13 cellular contexts compared by ENCODE assay signal in the genomic region with DNA sequence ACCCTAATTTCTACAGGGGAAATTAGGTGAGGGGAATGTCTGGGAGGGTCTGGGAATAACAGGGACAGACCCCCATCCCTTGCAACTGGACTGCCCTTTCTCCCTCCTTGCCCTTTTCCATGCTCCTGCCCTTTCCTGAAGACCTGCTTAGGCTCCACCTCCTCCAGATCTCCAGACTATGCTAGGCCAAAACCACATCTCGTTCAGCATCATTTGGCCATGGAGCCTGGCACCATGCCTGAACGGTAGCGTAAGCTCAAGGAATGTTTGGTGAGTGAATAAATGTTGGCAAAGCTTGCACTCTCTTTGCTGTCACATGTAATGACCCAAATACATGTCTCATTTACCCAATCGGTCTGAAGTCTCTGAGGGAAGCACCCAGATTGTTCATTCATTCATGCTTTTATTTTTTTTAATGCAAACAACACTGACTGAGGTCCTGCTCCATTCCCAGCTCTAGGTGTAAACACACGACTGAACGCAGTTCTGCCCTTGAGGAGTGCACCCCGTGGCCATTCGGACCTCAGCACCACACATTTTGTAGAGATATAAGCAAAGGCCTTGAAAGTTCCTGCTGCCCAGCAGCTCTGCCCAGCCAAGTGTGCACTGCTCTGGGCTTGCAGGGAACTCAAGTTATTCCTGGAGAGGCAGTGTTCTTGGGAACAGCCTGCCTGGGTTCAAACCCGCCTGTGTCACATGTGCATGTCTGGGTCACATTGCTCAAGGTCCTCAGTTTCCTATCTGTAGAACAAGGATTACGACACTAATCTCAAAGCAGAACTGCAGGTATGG. TPM values are rescaled to one million over a fixed set of nuclear protein-coding genes. Genes with fewer than 3 reads are reported as not detected.
DNase-seq lines count a peak whose midpoint lies in the region; ATAC-seq and TF ChIP-seq lines count a peak whose summit lies in the region.
"Had no signal": no experiment of that assay in that cellular context is flagged by ENCODE, and none has a peak within 500 bp of the region (broad histone marks: within the 10 kb centered on the region; RNA-seq: fewer than 3 reads in every experiment).

No MANE protein-coding gene starts in this region.

- no peaks in the 10 kb centered on the region for H3K79me2 ChIP-seq in hepatocyte

- H3K36me3 Mint-ChIP-seq in natural killer cell treated with Interleukin-12 subunit alpha and Interleukin-12 subunit beta and Interleukin-15 and Interleukin-18, amount 100 ng/mL, for 72 hours = no peaks in the 10 kb centered on the region
- H3K36me3 Mint-ChIP-seq in natural killer cell = no peaks in the 10 kb centered on the region
- no peaks in the 10 kb centered on the region for H3K36me3 Mint-ChIP-seq in activated naive CD4-positive, alpha-beta T cell treated with anti-CD3 and anti-CD28 coated beads, Interleukin-2, amount 50 U/mL, for 72 hours

- 84% methylated on average over 10 of the region's 10 CpGs for WGBS in hepatocyte (ENCODE audit: low lambda C conversion rate, missing lambda C conversion rate)

- peaks cover 90% of the 10 kb centered on the region for H3K27me3 ChIP-seq in hepatocyte

- no peak overlapping the region for H3K27ac Mint-ChIP-seq in natural killer cell treated with Interleukin-12 subunit alpha and Interleukin-12 subunit beta and Interleukin-15 and Interleukin-18, amount 100 ng/mL, for 72 hours
- no peak overlapping the region for H3K27ac Mint-ChIP-seq in natural killer cell
- no peak overlapping the region for H3K27ac Mint-ChIP-seq in activated naive CD4-positive, alpha-beta T cell treated with anti-CD3 and anti-CD28 coated beads, Interleukin-2, amount 50 U/mL, for 72 hours
- H3K27ac Mint-ChIP-seq: T-helper 1 cell treated with Interleukin-12 subunit alpha and Interleukin-12 subunit beta and Interleukin-4 antibody, amounts not matched to agents 30 μg/mL and 1 μg/mL, for 36 hours had no signal

- H4K20me1 ChIP-seq in hepatocyte (ENCODE audit: insufficient read depth, poor library complexity, severe bottlenecking) = peaks cover 8% of the 10 kb centered on the region

- no peak overlapping the region for H3K4me2 ChIP-seq in hepatocyte

- ATAC-seq in natural killer cell treated with Interleukin-12 subunit alpha and Interleukin-12 subunit beta and Interleukin-15 and Interleukin-18, amount 100 ng/mL, for 72 hours = no peak
- ATAC-seq in natural killer cell = no peak
- ATAC-seq in activated naive CD4-positive, alpha-beta T cell treated with anti-CD3 and anti-CD28 coated beads, Interleukin-2, amount 50 U/mL, for 72 hours = no peak
- ATAC-seq in GM18870 (IDR thresholded peaks at IDR 0.05; ENCODE audit: unreplicated experiment) = no peak

- no peak overlapping the region for H3K4me3 Mint-ChIP-seq in natural killer cell treated with Interleukin-12 subunit alpha and Interleukin-12 subunit beta and Interleukin-15 and Interleukin-18, amount 100 ng/mL, for 72 hours
- H3K4me3 Mint-ChIP-seq in natural killer cell = no peak overlapping the region

- intact Hi-C loops in natural killer cell (cut with micrococcal nuclease) = no loop called here

- no peaks in the 10 kb centered on the region for H3K36me3 ChIP-seq in hepatocyte (replicated peaks; ENCODE audit: insufficient read depth, low read depth)

- peaks cover 40 to 43% of the 10 kb centered on the region in 2 donors for H3K27me3 Mint-ChIP-seq in natural killer cell treated with Interleukin-12 subunit alpha and Interleukin-12 subunit beta and Interleukin-15 and Interleukin-18, amount 100 ng/mL, for 72 hours
- H3K27me3 Mint-ChIP-seq in natural killer cell (ENCODE audit: low read depth in 2 of 2) = peaks cover 44 to 46% of the 10 kb centered on the region in 2 donors

- H3K9me2 ChIP-seq in hepatocyte (replicated peaks; ENCODE audit: insufficient read depth) = no peaks in the 10 kb centered on the region

- H3K4me3 ChIP-seq in hepatocyte = no peak overlapping the region

- H3K4me1 Mint-ChIP-seq in natural killer cell treated with Interleukin-12 subunit alpha and Interleukin-12 subunit beta and Interleukin-15 and Interleukin-18, amount 100 ng/mL, for 72 hours (ENCODE audit: low read depth in 2 of 2) = peaks cover 0 to 6% of the 10 kb centered on the region in 2 donors
- peaks cover 0 to 13% of the 10 kb centered on the region in 2 donors for H3K4me1 Mint-ChIP-seq in natural killer cell

- DNase-seq in natural killer cell treated with Interleukin-12 subunit alpha and Interleukin-12 subunit beta and Interleukin-15 and Interleukin-18, amount 100 ng/mL, for 72 hours (ENCODE audit: low spot score) = peak; percentile 39
- DNase-seq in natural killer cell (no peak), amniotic epithelial cell (ENCODE audit: low read depth) (peak; percentile 40), iris pigment epithelial cell (ENCODE audit: low read depth) (peak; percentile 55), hepatocyte (ENCODE audit: low spot score) (no peak), Ammon's horn (ENCODE audit: low spot score) (no peak)
- no peak for DNase-seq in activated naive CD4-positive, alpha-beta T cell treated with anti-CD3 and anti-CD28 coated beads, Interleukin-2, amount 50 U/mL, for 72 hours (ENCODE audit: low spot score in 2 of 2)
- DNase-seq: activated CD4-positive, alpha-beta T cell treated with anti-CD3 and anti-CD28 coated beads, Interleukin-2, amount 50 U/mL, for 48 hours; activated naive CD4-positive, alpha-beta T cell treated with Interleukin-2 at 50 U/mL for 16 hours; NCI-H1105 treated with DMSO at 0.1 percent for 48 hours had no signal

- H2AFZ ChIP-seq in hepatocyte = no peak overlapping the region

- no peak overlapping the region for H3K27ac ChIP-seq in hepatocyte

- peaks cover 14% of the 10 kb centered on the region for H3K4me1 ChIP-seq in hepatocyte (ENCODE audit: insufficient read depth)

- TF ChIP-seq CTCF in natural killer cell (IDR thresholded peaks at IDR 0.05) = no peak
- TF ChIP-seq CTCF in hepatocyte (IDR thresholded peaks at IDR 0.05; ENCODE audit: poor library complexity) = no peak

- no peaks in the 10 kb centered on the region for H3K9me3 Mint-ChIP-seq in natural killer cell treated with Interleukin-12 subunit alpha and Interleukin-12 subunit beta and Interleukin-15 and Interleukin-18, amount 100 ng/mL, for 72 hours
- H3K9me3 Mint-ChIP-seq in natural killer cell = no peaks in the 10 kb centered on the region
- H3K9me3 Mint-ChIP-seq in activated naive CD4-positive, alpha-beta T cell treated with anti-CD3 and anti-CD28 coated beads, Interleukin-2, amount 50 U/mL, for 72 hours = no peaks in the 10 kb centered on the region
- H3K9me3 Mint-ChIP-seq: T-helper 1 cell treated with Interleukin-12 subunit alpha and Interleukin-12 subunit beta and Interleukin-4 antibody, amounts not matched to agents 30 μg/mL and 1 μg/mL, for 36 hours had no signal

- H3K9me3 ChIP-seq in hepatocyte (ENCODE audit: low read depth) = no peaks in the 10 kb centered on the region

RNA-seq across cellular contexts. Expression of gene GRM4, which starts 1.1 kb away (rescaled TPM):
- total RNA-seq in natural killer cell treated with Interleukin-12 subunit alpha and Interleukin-12 subunit beta and Interleukin-15 and Interleukin-18, amount 100 ng/mL, for 72 hours = not detected
- total RNA-seq in natural killer cell = not detected
- under 1 TPM; 0.12 to 0.36 TPM for total RNA-seq in activated naive CD4-positive, alpha-beta T cell treated with anti-CD3 and anti-CD28 coated beads, Interleukin-2, amount 50 U/mL, for 72 hours
- total RNA-seq in hepatocyte = 0.03 TPM in 1 of 2 replicates, not detected in the other
- not detected in 2 replicates for polyA plus RNA-seq in hepatocyte
- total RNA-seq: lung microvascular endothelial cell had no signal

Comparison
In these comparisons a context has a peak if more than half of its experiments do, and no peak if none do; other contexts are left out.
1. DNase-seq: peak in natural killer cell treated with Interleukin-12 subunit alpha and Interleukin-12 subunit beta and Interleukin-15 and Interleukin-18, amount 100 ng/mL, for 72 hours (single experiment), amniotic epithelial cell (single experiment) and iris pigment epithelial cell (single experiment); none in natural killer cell (single experiment), activated naive CD4-positive, alpha-beta T cell treated with anti-CD3 and anti-CD28 coated beads, Interleukin-2, amount 50 U/mL, for 72 hours (0 of 2), hepatocyte (single experiment) and Ammon's horn (single experiment).